34 cellular contexts compared by ENCODE assay signal in the genomic region with DNA sequence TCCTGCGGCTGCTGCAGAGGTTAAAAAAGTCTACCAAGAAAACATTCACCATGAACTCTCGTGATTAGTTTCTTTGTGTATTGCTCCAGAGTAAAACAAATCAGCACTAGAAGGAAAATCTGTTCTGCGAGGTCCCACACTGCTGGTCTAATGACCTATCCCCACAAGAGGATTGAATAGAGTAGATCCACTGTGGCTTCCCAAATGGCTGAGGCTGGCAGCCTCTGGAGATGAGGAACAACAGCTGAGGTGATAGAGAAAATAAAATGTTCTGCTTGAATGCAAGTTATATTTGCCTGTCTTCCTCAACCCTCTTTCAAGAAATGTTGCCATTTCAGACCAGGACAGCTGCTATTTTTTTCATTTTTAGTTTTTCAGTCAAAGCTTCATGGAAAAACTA.
"Had no signal": no experiment of that assay in that cellular context is flagged by ENCODE, and none has a peak within 500 bp of the region (broad histone marks: within the 10 kb centered on the region; RNA-seq: fewer than 3 reads in every experiment).

No MANE protein-coding gene starts in this region.

- H3K4me2 ChIP-seq: KMS-11 had no signal

- H3K27me3 ChIP-seq: MG63 had no signal

- H3K4me3 ChIP-seq: MG63 had no signal

- H3K9me3 ChIP-seq: MG63 had no signal

- DNase-seq: Karpas-422, Kasumi-1, MG63, MM.1S, MV-4-11, NCI-H1048, NCI-H1092, NCI-H1092 treated with DMSO at 0.1 percent for 48 hours, NCI-H1105, NCI-H1105 treated with DMSO at 0.1 percent for 48 hours, NCI-H1417, NCI-H1417 treated with DMSO at 0.1 percent for 48 hours, NCI-H1436, NCI-H1436 treated with DMSO at 0.1 percent for 48 hours, NCI-H146, NCI-H1694, NCI-H1694 treated with DMSO at 0.1 percent for 48 hours, NCI-H187, NCI-H187 treated with DMSO at 0.1 percent for 48 hours, NCI-H1930, NCI-H2029, NCI-H2029 treated with DMSO at 0.1 percent for 48 hours, NCI-H2081, NCI-H2081 treated with DMSO at 0.1 percent for 48 hours, NCI-H2107, NCI-H2171, NCI-H2171 treated with DMSO at 0.1 percent for 48 hours, NCI-H2227 treated with DMSO at 0.1 percent for 48 hours, NCI-H226, NCI-H345, NCI-H446 treated with DMSO at 0.1 percent for 48 hours, NCI-H510A, NCI-H510A treated with DMSO at 0.1 percent for 48 hours had no signal

- H3K36me3 ChIP-seq: MG63 had no signal

- H3K9ac ChIP-seq: KMS-11 had no signal

- H3K27ac ChIP-seq: KMS-11 had no signal
